Comparison of ENCODE assay signal across 11 cellular contexts in genomic region chr15:52111517-52112202, GRCh38. TPM values are rescaled to one million over a fixed set of nuclear protein-coding genes. Genes with fewer than 3 reads are reported as not detected.
DNase-seq lines count a peak whose midpoint lies in the region; ATAC-seq and TF ChIP-seq lines count a peak whose summit lies in the region.
"Had no signal": no experiment of that assay in that cellular context is flagged by ENCODE, and none has a peak within 500 bp of the region (broad histone marks: within the 10 kb centered on the region; RNA-seq: fewer than 3 reads in every experiment).

No MANE protein-coding gene starts in this region.

- H3K27ac Mint-ChIP-seq in H9: no peak overlapping the region

- no peak overlapping the region for H2BK120ac ChIP-seq in H9 (ENCODE audit: low read depth, low read length, poor library complexity, severe bottlenecking)

- peaks cover 2% of the 10 kb centered on the region for H3K27me3 ChIP-seq in BJ (ENCODE audit: control insufficient read depth, insufficient read depth, low read length)
- no peaks in the 10 kb centered on the region for H3K27me3 ChIP-seq in H7 (ENCODE audit: control insufficient read depth, insufficient read depth, low read length)
- H3K27me3 ChIP-seq in duodenal mucosa (ENCODE audit: control insufficient read depth in 1 of 2, insufficient read depth in 2 of 2, low read length in 2 of 2): no peaks in the 10 kb centered on the region
- H3K27me3 ChIP-seq in H9 (ENCODE audit: insufficient read depth, low read length): no peaks in the 10 kb centered on the region
- H3K27me3 ChIP-seq in SK-N-SH (ENCODE audit: insufficient read depth): no peaks in the 10 kb centered on the region

- H3K9me3 ChIP-seq in duodenal mucosa (ENCODE audit: control insufficient read depth in 1 of 2, low read length in 2 of 2): no peaks in the 10 kb centered on the region
- H3K9me3 ChIP-seq in H9 (ENCODE audit: control insufficient read depth, low read depth, low read length): no peaks in the 10 kb centered on the region
- H3K9me3 ChIP-seq in SK-N-SH: no peaks in the 10 kb centered on the region

- H3K4me1 ChIP-seq in duodenal mucosa (ENCODE audit: control insufficient read depth in 1 of 2, insufficient read depth in 2 of 2, low read length in 2 of 2): peaks cover 13 to 16% of the 10 kb centered on the region in 2 donors
- H3K4me1 ChIP-seq in H9 (ENCODE audit: insufficient read depth, low read length): peaks cover 3% of the 10 kb centered on the region; the same call in 1 of the 2 replicates
- H3K4me1 ChIP-seq in SK-N-SH (ENCODE audit: control insufficient read depth in 1 of 2, insufficient read depth in 2 of 2, low read depth in 1 of 2, low read length in 1 of 2): peaks cover 4 to 9% of the 10 kb centered on the region in 2 experiments; a peak in 1 of 4 replicates

- H3K27ac ChIP-seq in duodenal mucosa (ENCODE audit: low read depth, low read length) (no peak overlapping the region), H9 (ENCODE audit: insufficient read length, low read depth, low read length) (no peak overlapping the region), SK-N-SH (ENCODE audit: low read depth in 2 of 2, low read length in 1 of 2) (no peak overlapping the region)

- no peak overlapping the region for H4K91ac ChIP-seq in H9 (ENCODE audit: insufficient read length, low read depth, low read length)

- ATAC-seq in omental fat pad (ENCODE audit: low FRiP score): peak; percentile 35

- H3T11ph ChIP-seq in H9 (ENCODE audit: low read length): no peak overlapping the region

- no peak overlapping the region for H4K8ac ChIP-seq in H9 (replicated peaks; ENCODE audit: insufficient read length, low read depth, low read length)

- no peaks in the 10 kb centered on the region for H3F3A ChIP-seq in SK-N-SH (replicated peaks; ENCODE audit: insufficient read depth)

- no peak for TF ChIP-seq RAD21 in SK-N-SH (IDR thresholded peaks at IDR 0.05; ENCODE audit: low read length)

- H3K4me1 Mint-ChIP-seq in H9: peaks cover 15 to 16% of the 10 kb centered on the region in 2 experiments

- H3K36me3 ChIP-seq in BJ (ENCODE audit: control insufficient read depth, insufficient read depth, low read length) (no peaks in the 10 kb centered on the region), H7 (replicated peaks; ENCODE audit: control insufficient read depth, insufficient read depth, low read length) (no peaks in the 10 kb centered on the region), duodenal mucosa (ENCODE audit: control insufficient read depth in 1 of 2, insufficient read depth in 2 of 2, low read length in 2 of 2) (no peaks in the 10 kb centered on the region), SK-N-SH (replicated peaks in 1 of 2; ENCODE audit: control insufficient read depth in 1 of 2, insufficient read depth in 2 of 2, low read length in 1 of 2) (no peaks in the 10 kb centered on the region)

- no peak overlapping the region for H2BK5ac ChIP-seq in H9 (ENCODE audit: insufficient read length, low read length)

- H3K79me2 ChIP-seq in H9 (ENCODE audit: insufficient read depth, low read length) (no peaks in the 10 kb centered on the region), SK-N-SH (ENCODE audit: insufficient read depth) (no peaks in the 10 kb centered on the region)

- H3K18ac ChIP-seq in H9 (ENCODE audit: insufficient read length, low read depth, low read length): no peak overlapping the region

- H3K4ac ChIP-seq in H9 (ENCODE audit: low read depth, low read length): no peak overlapping the region

- no peaks in the 10 kb centered on the region for H4K20me1 ChIP-seq in H9 (ENCODE audit: control insufficient read depth, insufficient read depth, insufficient read length)
- no peaks in the 10 kb centered on the region for H4K20me1 ChIP-seq in SK-N-SH (ENCODE audit: insufficient read depth)

- H3K4me3 ChIP-seq in BJ (ENCODE audit: low read depth, low read length) (peak overlapping the region; percentile 25), H7 (ENCODE audit: insufficient read depth, low read depth, low read length) (no peak overlapping the region), duodenal mucosa (ENCODE audit: low read depth in 1 of 2, low read length in 2 of 2) (peak overlapping the region; percentile 55 to 58), SK-N-SH (ENCODE audit: low read depth in 2 of 2, low read length in 1 of 2) (no peak overlapping the region; a peak in 1 of 4 replicates)

- H2BK12ac ChIP-seq in H9 (ENCODE audit: insufficient read length, low read depth, low read length): no peak overlapping the region

- no peak overlapping the region for H3K23ac ChIP-seq in H9 (ENCODE audit: insufficient read length, low read depth, low read length)

- H3K14ac ChIP-seq in H9 (ENCODE audit: insufficient read depth, low read length): no peak overlapping the region; the same call in 1 of the 2 replicates

- no peaks in the 10 kb centered on the region for H3K23me2 ChIP-seq in H9 (ENCODE audit: insufficient read length, low read depth, low read length, poor library complexity, severe bottlenecking)

- POLR2A ChIA-PET in BJ (lab: Charles Lee): no interaction called here
- POLR2A ChIA-PET in SK-N-SH (lab: Yijun Ruan, JAX): no interaction called here

- CTCF ChIA-PET in BJ (lab: Yijun Ruan, JAX) (interaction anchor here (1.6 to 1.7 kb wide), 2 partner anchors 29 to 33 kb away, joined by 3 to 5 read pairs; no protein-coding TSS in a partner anchor), SK-N-SH (lab: Yijun Ruan, JAX) (interaction anchor here (0.7 to 1.1 kb wide), 3 partner anchors 14 to 202 kb away, joined by 3 to 4 read pairs (median 4); no protein-coding TSS in a partner anchor)

- no CpG with 5 or more reads among the region's 32 CpGs for WGBS in H9 (ENCODE audit: extremely low coverage, insufficient read length, low lambda C conversion rate)
- 78% methylated on average over 25 of the region's 32 CpGs for WGBS in SK-N-SH (ENCODE audit: low lambda C conversion rate)

- H2AK5ac ChIP-seq in H9 (ENCODE audit: insufficient read length, low read length): no peak overlapping the region

- DNase-seq in BJ (ENCODE audit: low read depth): no peak
- peak; percentile 40 for DNase-seq in H7
- no peak for DNase-seq in omental fat pad (ENCODE audit: low spot score)
- no peak for DNase-seq in SW480 (ENCODE audit: low spot score)
- no peak for DNase-seq in H9
- no peak for DNase-seq in hippocampal formation (lab: John Stamatoyannopoulos, UW)
- no peak for DNase-seq in SK-N-SH
- DNase-seq: DMS79 treated with DMSO at 0.1 percent for 48 hours had no signal

- H2AFZ ChIP-seq in H9 (ENCODE audit: low read length) (no peak overlapping the region), SK-N-SH (ENCODE audit: low read depth) (no peak overlapping the region)

- no peak overlapping the region for H2BK15ac ChIP-seq in H9 (ENCODE audit: low read depth, low read length)

- TF ChIP-seq CTCF in BJ (IDR thresholded peaks at IDR 0.05; ENCODE audit: insufficient read depth, low read depth, low read length) (no peak), omental fat pad (IDR thresholded peaks at IDR 0.05) (no peak), H9 (conservative IDR thresholded peaks at IDR 0.05) (no peak), SK-N-SH (IDR thresholded peaks at IDR 0.05) (no peak)

- H3K27me3 Mint-ChIP-seq in H9 (ENCODE audit: low read depth): no peaks in the 10 kb centered on the region; the same call in 1 of the 2 replicates

- H2BK20ac ChIP-seq in H9 (ENCODE audit: low read depth, low read length, poor library complexity, severe bottlenecking): no peak overlapping the region

- peaks cover 0 to 2% of the 10 kb centered on the region in 2 experiments; a peak in 1 of 5 replicates for H3K9me3 Mint-ChIP-seq in H9

- no peak overlapping the region for H3K56ac ChIP-seq in H9 (ENCODE audit: insufficient read length, low read depth, low read length)

- TF ChIP-seq EP300 in SK-N-SH (IDR thresholded peaks at IDR 0.05; ENCODE audit: borderline replicate concordance in 1 of 2, low read depth in 1 of 2, low read length in 1 of 2): no peak

- no peak overlapping the region for H3K4me2 ChIP-seq in H9 (ENCODE audit: insufficient read depth, insufficient read length, low read length)
- H3K4me2 ChIP-seq in SK-N-SH: no peak overlapping the region

- no peak overlapping the region for H3K4me3 Mint-ChIP-seq in H9

- H3K9ac ChIP-seq in duodenal mucosa (ENCODE audit: low read depth in 1 of 2, low read length in 2 of 2) (peak overlapping the region in 1 of 2 donors; percentile 65), H9 (ENCODE audit: extremely low read depth, insufficient read length, low read length) (no peak overlapping the region), SK-N-SH (no peak overlapping the region)

- no peaks in the 10 kb centered on the region for H3K9me2 ChIP-seq in SK-N-SH

- no peak overlapping the region for H4K5ac ChIP-seq in H9 (ENCODE audit: insufficient read length, low read depth, low read length)

- no peaks in the 10 kb centered on the region for H3K36me3 Mint-ChIP-seq in H9 (ENCODE audit: insufficient read depth in 1 of 3, low read depth in 3 of 3)

- H3K79me1 ChIP-seq in H9 (ENCODE audit: insufficient read depth, low read depth, low read length, poor library complexity, severe bottlenecking): no peaks in the 10 kb centered on the region

TF ChIP-seq in SK-N-SH, 30 proteins besides CTCF, POLR2A, EP300 and RAD21:
- TF ChIP-seq, protein P1, sequence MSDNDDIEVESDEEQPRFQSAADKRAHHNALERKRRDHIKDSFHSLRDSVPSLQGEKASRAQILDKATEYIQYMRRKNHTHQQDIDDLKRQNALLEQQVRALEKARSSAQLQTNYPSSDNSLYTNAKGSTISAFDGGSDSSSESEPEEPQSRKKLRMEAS (IDR thresholded peaks at IDR 0.05; ENCODE audit: low read depth): no peak
- TF ChIP-seq CHD2 (IDR thresholded peaks at IDR 0.05; ENCODE audit: low read length, partially characterized antibody): no peak

RNA-seq across cellular contexts. Expression of gene BCL2L10, which starts 0.9 kb away (rescaled TPM):
- polyA plus RNA-seq in BJ (2011; rRNA removed) (0.16 and 0.18 TPM in 2 replicates), SK-N-SH (2012; rRNA removed) (0.10 and 0.16 TPM in 2 replicates)
- polyA minus RNA-seq in BJ (2011; rRNA and poly(A)+ RNA removed): not detected in 2 replicates
- not detected in 2 replicates for total RNA-seq in H7 (2014; rRNA removed; shearing (Covaris generic))
- total RNA-seq in omental fat pad (under 1 TPM in 2 of 4 donors, not detected in 2; 0.56 to 0.72 TPM), H9 (2021) (not detected in 2 replicates)
- 0.05 and 0.08 TPM in 2 replicates for polyA plus RNA-seq in SK-N-SH (2012; cell fraction: cytosol; rRNA removed)
- 0.68 and 1.3 TPM in 2 replicates for polyA plus RNA-seq in SK-N-SH (2012; cell fraction: nucleus; rRNA removed)
- total RNA-seq: M059J, skeletal muscle tissue had no signal

Comparison
In these comparisons a context has a peak if more than half of its experiments do, and no peak if none do; other contexts are left out.
1. H3K4me3 ChIP-seq: peak in BJ (single experiment) and duodenal mucosa (2 of 2); none in H7 (single experiment) and SK-N-SH (0 of 2).